In the genomic region with DNA sequence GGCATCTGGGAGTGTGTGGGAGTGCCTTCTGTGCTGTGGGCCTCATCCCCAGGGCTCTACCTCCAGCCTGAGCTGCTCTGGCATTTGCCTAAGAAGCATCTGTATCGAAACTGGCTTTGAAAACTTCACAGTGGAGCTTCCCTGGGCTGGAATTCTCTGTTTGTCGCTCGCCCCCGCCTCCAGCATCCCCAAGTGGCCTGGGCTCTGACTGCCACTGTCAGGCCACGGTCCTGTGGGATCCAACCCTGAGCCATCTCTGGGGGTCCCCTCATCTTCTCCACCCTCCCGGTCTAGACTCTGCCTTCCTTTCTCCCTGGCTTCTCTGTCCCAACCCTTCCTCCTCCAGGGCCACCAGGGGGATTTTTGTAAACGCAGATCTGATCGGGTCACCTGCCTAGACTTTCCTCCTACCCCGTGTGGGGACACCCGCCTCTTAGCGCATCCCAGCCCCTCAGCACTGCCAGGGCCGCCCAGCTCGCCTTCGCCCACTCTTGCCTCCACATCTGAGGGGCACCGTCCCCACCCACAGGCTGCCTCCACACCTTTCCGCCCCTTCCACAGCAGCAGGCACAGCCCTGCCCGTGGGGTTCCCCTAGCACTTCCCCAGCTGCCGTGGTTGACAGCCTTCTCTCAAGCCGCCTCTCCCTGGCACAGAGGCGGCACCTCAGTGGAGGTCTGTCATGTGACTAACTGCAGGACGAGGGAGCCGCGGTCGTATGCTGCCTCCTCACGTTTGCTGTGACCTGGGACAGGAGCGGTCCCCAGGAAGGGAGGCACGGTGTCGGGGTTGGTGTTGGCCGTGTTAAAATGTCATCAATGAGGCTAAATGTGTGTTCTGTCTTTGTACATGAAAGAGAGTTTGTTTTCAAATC, we compare ENCODE assay signal across 8 cellular contexts. TPM values are rescaled to one million over a fixed set of nuclear protein-coding genes. Genes with fewer than 3 reads are reported as not detected.
DNase-seq lines count a peak whose midpoint lies in the region; ATAC-seq, FAIRE-seq and TF ChIP-seq lines count a peak whose summit lies in the region.

No MANE protein-coding gene starts in this region.

- no peak for FAIRE-seq in GM12892 (lab: Jason Lieb, UNC)

- H3K79me2 ChIP-seq in osteoblast (ENCODE audit: insufficient read depth, low read length), result peaks cover 58% of the 10 kb centered on the region

- H2AFZ ChIP-seq in osteoblast (ENCODE audit: low read length), result no peak overlapping the region

- no peak overlapping the region for H3K27ac ChIP-seq in osteoblast (ENCODE audit: low read depth, low read length)

- no peaks in the 10 kb centered on the region for H3K9me3 ChIP-seq in osteoblast (ENCODE audit: low read depth, low read length)

- H3K9me3 Mint-ChIP-seq in type B pancreatic cell, result no peaks in the 10 kb centered on the region

- no peaks in the 10 kb centered on the region for H3K27me3 Mint-ChIP-seq in type B pancreatic cell

- peak; percentile 83 for DNase-seq in GM12892 (ENCODE audit: insufficient read length)
- DNase-seq in activated CD4-positive, alpha-beta T cell treated with anti-CD3 and anti-CD28 coated beads, Interleukin-2, amount 50 U/mL, for 24 hours (ENCODE audit: low read depth in 1 of 2, low spot score in 1 of 2), result peak; percentile 52 to 62
- peak; percentile 27 for DNase-seq in dermis blood vessel endothelial cell
- peak; percentile 76 for DNase-seq in osteoblast (ENCODE audit: insufficient read length, low spot score, missing footprints)
- DNase-seq in type B pancreatic cell (ENCODE audit: extremely low spot score, unreplicated experiment), result no peak
- DNase-seq in SKM-1 (lab: John Stamatoyannopoulos, UW; ENCODE audit: unreplicated experiment), result no peak
- DNase-seq in COLO829 (ENCODE audit: low spot score), result no peak

- peak overlapping the region; percentile 26 for H3K4me3 Mint-ChIP-seq in type B pancreatic cell

- H3K27ac Mint-ChIP-seq in type B pancreatic cell, result peak overlapping the region; percentile 7

- peak; percentile 54 for ATAC-seq in HG03039 (IDR thresholded peaks at IDR 0.05; ENCODE audit: unreplicated experiment)

- peaks cover 36% of the 10 kb centered on the region for H3K4me1 Mint-ChIP-seq in type B pancreatic cell (ENCODE audit: unreplicated experiment)

- peaks cover 4% of the 10 kb centered on the region for H3K36me3 ChIP-seq in osteoblast (ENCODE audit: insufficient read depth, low read length)

- no peak for TF ChIP-seq POLR2A in GM12892 (IDR thresholded peaks at IDR 0.05; ENCODE audit: low read depth, low read length)

- TF ChIP-seq CTCF in osteoblast (IDR thresholded peaks at IDR 0.05; ENCODE audit: extremely low read depth, low read depth, low read length), result no peak
- no peak for TF ChIP-seq CTCF in type B pancreatic cell (conservative IDR thresholded peaks at IDR 0.05)

- no peaks in the 10 kb centered on the region for H3K27me3 ChIP-seq in osteoblast (ENCODE audit: insufficient read depth, low read length)

- H3K4me3 ChIP-seq in osteoblast (ENCODE audit: insufficient read depth, low read length), result no peak overlapping the region

- H4K20me1 ChIP-seq in osteoblast (ENCODE audit: insufficient read depth, low read length), result peaks cover 26% of the 10 kb centered on the region

- H3K4me2 ChIP-seq in osteoblast (ENCODE audit: insufficient read depth, low read length), result no peak overlapping the region

- H3K36me3 Mint-ChIP-seq in type B pancreatic cell, result no peaks in the 10 kb centered on the region

- H3K4me1 ChIP-seq in osteoblast (ENCODE audit: insufficient read depth, low read length), result peaks cover 14% of the 10 kb centered on the region

RNA-seq across cellular contexts. Expression of gene TBC1D24, which starts 12.0 kb away (rescaled TPM):
- polyA plus RNA-seq in GM12892 (2012; ENCODE audit: missing spikeins), result 2.7 TPM
- total RNA-seq in dermis blood vessel endothelial cell (15.3 and 18.1 TPM in 2 replicates), osteoblast (15.9 and 16.6 TPM in 2 replicates), type B pancreatic cell (ENCODE audit: low replicate concordance) (15.6 and 22.1 TPM in 2 replicates)

RNA-seq across cellular contexts. Expression of gene NTN3, which starts 15.8 kb away (rescaled TPM):
- not detected for polyA plus RNA-seq in GM12892 (2012; ENCODE audit: missing spikeins)
- not detected in 2 replicates for total RNA-seq in dermis blood vessel endothelial cell
- total RNA-seq in osteoblast, result under 0.01 and 0.36 TPM in 2 replicates
- 1.2 and 4.5 TPM in 2 replicates for total RNA-seq in type B pancreatic cell (ENCODE audit: low replicate concordance)

RNA-seq across cellular contexts. Expression of gene ATP6V0C, which starts 26.9 kb away (rescaled TPM):
- 15.5 TPM for polyA plus RNA-seq in GM12892 (2012; ENCODE audit: missing spikeins)
- total RNA-seq in dermis blood vessel endothelial cell, result 8.2 and 14.9 TPM in 2 replicates
- total RNA-seq in osteoblast, result 18.8 and 22.7 TPM in 2 replicates
- 155 and 223 TPM in 2 replicates for total RNA-seq in type B pancreatic cell (ENCODE audit: low replicate concordance)

RNA-seq across cellular contexts. Expression of gene TEDC2, which starts 27.0 kb away (rescaled TPM):
- 8.4 TPM for polyA plus RNA-seq in GM12892 (2012; ENCODE audit: missing spikeins)
- 6.3 and 7.0 TPM in 2 replicates for total RNA-seq in dermis blood vessel endothelial cell
- total RNA-seq in osteoblast, result 3.5 and 5.1 TPM in 2 replicates
- total RNA-seq in type B pancreatic cell (ENCODE audit: low replicate concordance), result 10.5 and 31.6 TPM in 2 replicates

RNA-seq across cellular contexts. Expression of gene AMDHD2, which starts 33.3 kb away (rescaled TPM):
- polyA plus RNA-seq in GM12892 (2012; ENCODE audit: missing spikeins), result 12.3 TPM
- total RNA-seq in dermis blood vessel endothelial cell (37.6 and 59.2 TPM in 2 replicates), osteoblast (88.4 and 94.8 TPM in 2 replicates), type B pancreatic cell (ENCODE audit: low replicate concordance) (46.1 and 61.8 TPM in 2 replicates)

Comparison
In these comparisons a context has a peak if more than half of its experiments do, and no peak if none do; other contexts are left out.
1. DNase-seq: peak in GM12892 (single experiment), activated CD4-positive, alpha-beta T cell treated with anti-CD3 and anti-CD28 coated beads, Interleukin-2, amount 50 U/mL, for 24 hours (2 of 2), dermis blood vessel endothelial cell (single experiment) and osteoblast (single experiment); none in type B pancreatic cell (single experiment), SKM-1 (single experiment) and COLO829 (single experiment).